Comparison of ENCODE assay signal across 13 cellular contexts in the genomic region with DNA sequence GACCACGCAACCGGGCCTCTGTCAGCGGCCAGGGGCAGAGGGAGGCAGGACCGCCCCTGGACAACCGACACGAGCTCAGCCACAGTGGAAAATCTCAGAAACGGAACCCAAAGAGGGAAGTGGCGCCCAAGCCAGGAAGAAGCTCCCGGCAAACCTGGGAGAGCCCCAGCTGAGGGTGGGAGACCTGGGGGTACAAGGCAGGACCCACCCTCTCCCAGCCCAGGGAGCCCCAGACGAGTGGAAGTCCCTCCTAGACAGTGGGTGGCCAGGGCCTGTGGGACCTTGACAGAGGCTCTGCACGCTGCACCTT. TPM values are rescaled to one million over a fixed set of nuclear protein-coding genes. Genes with fewer than 3 reads are reported as not detected.
DNase-seq lines count a peak whose midpoint lies in the region; ATAC-seq and TF ChIP-seq lines count a peak whose summit lies in the region.
"Had no signal": no experiment of that assay in that cellular context is flagged by ENCODE, and none has a peak within 500 bp of the region (broad histone marks: within the 10 kb centered on the region; RNA-seq: fewer than 3 reads in every experiment).

No MANE protein-coding gene starts in this region.

- H3K4me3 Mint-ChIP-seq in CD8-positive, alpha-beta T cell, result peak overlapping the region; percentile 78
- peak overlapping the region in 2 of 3 donors; percentile 44 to 87 for H3K4me3 Mint-ChIP-seq in T-cell

- H3K27ac ChIP-seq in CD8-positive, alpha-beta T cell (ENCODE audit: low read depth, low read length), result no peak overlapping the region
- peak overlapping the region; percentile 94 to 95 for H3K27ac ChIP-seq in right atrium auricular region
- no peak overlapping the region for H3K27ac ChIP-seq in rectal smooth muscle tissue (ENCODE audit: low read depth, low read length)
- H3K27ac ChIP-seq in thyroid gland, result peak overlapping the region in 1 of 3 donors; percentile 95
- H3K27ac ChIP-seq: WERI-Rb-1 had no signal

- H3K4me1 Mint-ChIP-seq in CD8-positive, alpha-beta T cell (ENCODE audit: low read depth), result peaks cover 58% of the 10 kb centered on the region
- peaks cover 57 to 65% (median 62%) of the 10 kb centered on the region in 3 donors for H3K4me1 Mint-ChIP-seq in T-cell

- TF ChIP-seq CTCF in CD8-positive, alpha-beta T cell (IDR thresholded peaks at IDR 0.05), result no peak
- TF ChIP-seq CTCF in right atrium auricular region (IDR thresholded peaks at IDR 0.05) (no peak), thyroid gland (IDR thresholded peaks at IDR 0.05) (no peak)

- CTCF ChIA-PET in CD8-positive, alpha-beta T cell (lab: Charles Lee), result interaction anchor here (2.2 kb wide), 1 partner anchor 32 kb away, joined by 6 read pairs; no protein-coding TSS in a partner anchor
- CTCF ChIA-PET in T-cell (lab: Charles Lee), result no interaction called here

- no peaks in the 10 kb centered on the region for H3K9me3 Mint-ChIP-seq in CD8-positive, alpha-beta T cell
- no peaks in the 10 kb centered on the region for H3K9me3 Mint-ChIP-seq in T-cell

- H3K36me3 ChIP-seq in CD8-positive, alpha-beta T cell (ENCODE audit: insufficient read depth, low read length), result no peaks in the 10 kb centered on the region
- no peaks in the 10 kb centered on the region for H3K36me3 ChIP-seq in right atrium auricular region
- no peaks in the 10 kb centered on the region for H3K36me3 ChIP-seq in rectal smooth muscle tissue (ENCODE audit: control insufficient read depth, insufficient read depth, low read length)
- no peaks in the 10 kb centered on the region for H3K36me3 ChIP-seq in thyroid gland

- no peak for DNase-seq in CD8-positive, alpha-beta T cell
- DNase-seq in T-cell (no peak), right atrium auricular region (ENCODE audit: low spot score) (no peak), NCI-H1417 treated with DMSO at 0.1 percent for 48 hours (lab: John Stamatoyannopoulos, UW) (no peak), thyroid gland (no peak), cerebellum (ENCODE audit: low spot score) (no peak)
- DNase-seq: activated effector memory CD4-positive, alpha-beta T cell treated with anti-CD3 and anti-CD28 coated beads, Interleukin-2, amount 50 U/mL, for 16 hours; central memory CD4-positive, alpha-beta T cell; retina; WERI-Rb-1 had no signal

- no peak for ATAC-seq in CD8-positive, alpha-beta T cell
- ATAC-seq in T-cell (replicated peaks in 1 of 4) (no peak), GM19328 (IDR thresholded peaks at IDR 0.05; ENCODE audit: unreplicated experiment) (no peak)
- ATAC-seq: HCT116 had no signal

- WGBS in thyroid gland, 2 donors, result 65 to 90% methylated on average over 2 to 9 of the region's 11 CpGs

- H3K27me3 Mint-ChIP-seq in CD8-positive, alpha-beta T cell (ENCODE audit: low read depth), result no peaks in the 10 kb centered on the region
- H3K27me3 Mint-ChIP-seq in T-cell, result no peaks in the 10 kb centered on the region

- no peak for TF ChIP-seq POLR2A in thyroid gland (IDR thresholded peaks at IDR 0.05)

- peaks cover 74% of the 10 kb centered on the region for H3K4me1 ChIP-seq in CD8-positive, alpha-beta T cell (ENCODE audit: insufficient read depth, low read length)
- H3K4me1 ChIP-seq in right atrium auricular region (peaks cover 0 to 69% of the 10 kb centered on the region in 2 donors), rectal smooth muscle tissue (ENCODE audit: control insufficient read depth, insufficient read depth, low read length) (peaks cover 7% of the 10 kb centered on the region), thyroid gland (peaks cover 28 to 40% of the 10 kb centered on the region in 2 donors)

- peak overlapping the region; percentile 97 for H3K27ac Mint-ChIP-seq in CD8-positive, alpha-beta T cell
- H3K27ac Mint-ChIP-seq in T-cell, result peak overlapping the region in 1 of 2 donors; percentile 90

- H3K4me3 ChIP-seq in CD8-positive, alpha-beta T cell (ENCODE audit: low read depth, low read length), result no peak overlapping the region
- H3K4me3 ChIP-seq in right atrium auricular region, result peak overlapping the region; percentile 3 to 93
- peak overlapping the region; percentile 1 for H3K4me3 ChIP-seq in rectal smooth muscle tissue (ENCODE audit: low read length)
- H3K4me3 ChIP-seq in thyroid gland (replicated peaks in 1 of 3), result no peak overlapping the region

- H3K9me3 ChIP-seq in CD8-positive, alpha-beta T cell (ENCODE audit: low read length), result no peaks in the 10 kb centered on the region
- H3K9me3 ChIP-seq in right atrium auricular region, result no peaks in the 10 kb centered on the region
- no peaks in the 10 kb centered on the region for H3K9me3 ChIP-seq in thyroid gland

- no peaks in the 10 kb centered on the region for H3K27me3 ChIP-seq in CD8-positive, alpha-beta T cell (ENCODE audit: insufficient read depth, low read length)
- H3K27me3 ChIP-seq in right atrium auricular region (no peaks in the 10 kb centered on the region), rectal smooth muscle tissue (ENCODE audit: control insufficient read depth, insufficient read depth, low read length) (no peaks in the 10 kb centered on the region), thyroid gland (no peaks in the 10 kb centered on the region)

- peaks cover 10% of the 10 kb centered on the region for H3K36me3 Mint-ChIP-seq in CD8-positive, alpha-beta T cell
- no peaks in the 10 kb centered on the region for H3K36me3 Mint-ChIP-seq in T-cell

- H3K9ac ChIP-seq in rectal smooth muscle tissue (ENCODE audit: low read length), result no peak overlapping the region

- POLR2A ChIA-PET in CD8-positive, alpha-beta T cell (lab: Charles Lee), result no interaction called here
- POLR2A ChIA-PET in T-cell (lab: Charles Lee), result no interaction called here

- intact Hi-C loops in CD8-positive, alpha-beta T cell (cut with DNase I, micrococcal nuclease), result loop anchor here (10.0 kb wide), 4 partner anchors 276 to 686 kb away; a partner anchor contains a TSS
- intact Hi-C loops in thyroid gland (cut with DNase I), result no loop called here

RNA-seq across cellular contexts. Expression of a gene that starts 3.0 kb away (rescaled TPM):
- 10 to 100 TPM; 49.0 to 54.2 TPM for total RNA-seq in CD8-positive, alpha-beta T cell
- 10 to 100 TPM; 33.7 to 97.4 (median 41.2) TPM for total RNA-seq in T-cell
- 10 to 100 TPM; 28.5 to 42.3 TPM for total RNA-seq in right atrium auricular region
- 10 to 100 TPM; 26.1 to 41.6 (median 29.1) TPM for total RNA-seq in thyroid gland
- total RNA-seq in cerebellum, result 10.1 TPM

Comparison
In these comparisons a context has a peak if more than half of its experiments do, and no peak if none do; other contexts are left out.
1. H3K27ac ChIP-seq: peak in right atrium auricular region (2 of 2); none in CD8-positive, alpha-beta T cell (single experiment) and rectal smooth muscle tissue (single experiment).
2. H3K4me3 ChIP-seq: peak in right atrium auricular region (2 of 2) and rectal smooth muscle tissue (single experiment); none in CD8-positive, alpha-beta T cell (single experiment) and thyroid gland (0 of 3).